In the genomic region with DNA sequence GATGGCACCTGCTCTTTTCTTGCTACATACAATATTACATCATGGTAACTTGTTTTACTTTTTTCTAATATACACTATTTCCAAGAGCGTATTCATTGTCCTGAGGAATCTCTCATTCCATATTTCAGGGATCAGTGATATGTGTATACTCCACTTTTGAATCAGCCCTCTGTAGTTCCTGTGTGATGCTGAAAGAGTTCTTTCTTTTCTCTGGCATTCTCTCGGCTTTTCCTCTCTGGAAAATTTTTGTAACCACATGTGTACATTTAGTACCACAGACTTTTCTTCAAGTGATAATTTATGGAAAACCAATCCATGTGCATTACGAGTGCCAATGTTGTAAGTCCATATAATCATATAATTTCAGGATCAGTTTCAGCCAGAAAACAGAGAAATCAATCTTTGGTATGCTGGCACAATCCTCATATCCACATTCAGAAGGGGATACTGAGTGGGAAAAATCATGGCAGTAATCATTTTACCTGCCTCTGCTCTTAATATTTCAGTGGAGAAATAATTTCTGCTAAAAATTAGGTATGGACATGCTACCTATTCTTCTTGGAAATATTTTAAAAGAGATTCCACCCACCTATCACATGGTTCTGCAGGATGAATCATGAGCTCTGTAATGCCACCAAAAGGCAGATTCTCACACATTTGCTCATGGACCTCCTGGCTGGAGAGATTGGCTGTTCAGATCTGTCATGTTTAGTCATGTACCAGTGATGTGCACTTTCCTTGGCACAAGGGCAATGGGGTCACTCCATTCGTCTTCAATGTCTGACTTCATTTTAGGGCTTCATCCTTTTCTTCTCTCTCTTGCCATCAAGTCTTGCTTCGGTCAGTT, we compare ENCODE assay signal across 15 cellular contexts.
DNase-seq lines count a peak whose midpoint lies in the region; ATAC-seq and TF ChIP-seq lines count a peak whose summit lies in the region.
"Had no signal": no experiment of that assay in that cellular context is flagged by ENCODE, and none has a peak within 500 bp of the region (broad histone marks: within the 10 kb centered on the region; RNA-seq: fewer than 3 reads in every experiment).

No MANE protein-coding gene starts in this region.

- H3K18ac ChIP-seq in mesenchymal stem cell (ENCODE audit: low read depth in 1 of 2, low read length in 2 of 2): no peak overlapping the region

- H3K4me1 ChIP-seq in mammary epithelial cell (ENCODE audit: insufficient read depth, low read length) (peaks cover 54% of the 10 kb centered on the region), mesenchymal stem cell (ENCODE audit: control insufficient read depth, insufficient read depth, low read depth, low read length) (peaks cover 5% of the 10 kb centered on the region)

- H2BK12ac ChIP-seq in mesenchymal stem cell (ENCODE audit: low read length in 2 of 2): no peak overlapping the region

- peak overlapping the region; percentile 18 for H3K4me2 ChIP-seq in mammary epithelial cell (ENCODE audit: insufficient read depth, low read depth, low read length)
- no peak overlapping the region for H3K4me2 ChIP-seq in mesenchymal stem cell (ENCODE audit: low read length, poor library complexity, severe bottlenecking)

- no peaks in the 10 kb centered on the region for H3K36me3 ChIP-seq in mammary epithelial cell (ENCODE audit: insufficient read depth, low read length)
- no peaks in the 10 kb centered on the region for H3K36me3 ChIP-seq in mesenchymal stem cell (ENCODE audit: control insufficient read depth in 1 of 2, insufficient read depth in 2 of 2, low read depth in 1 of 2, low read length in 2 of 2)
- H3K36me3 ChIP-seq: neutrophil had no signal

- DNase-seq in AG20443 (ENCODE audit: low spot score): peak; percentile 24
- DNase-seq in HCEC 1CT: peak; percentile 68
- DNase-seq in mammary epithelial cell: peak; percentile 77
- DNase-seq in mesenchymal stem cell: peak; percentile 40
- no peak for DNase-seq in activated gamma-delta T cell treated with Interleukin-2 at 50 U/mL for 16 hours
- no peak for DNase-seq in NCI-H187 (lab: John Stamatoyannopoulos, UW)
- DNase-seq: activated naive CD4-positive, alpha-beta T cell treated with anti-CD3 and anti-CD28 coated beads, Interleukin-2, amount 50 U/mL, for 16 hours; DND-41; islet precursor cell; NCI-H1417; NCI-H2227 treated with DMSO at 0.1 percent for 48 hours had no signal

- H3K4me3 ChIP-seq in mammary epithelial cell (replicated peaks in 1 of 3; ENCODE audit: insufficient read depth in 1 of 3, low read depth in 2 of 3, low read length in 3 of 3): no peak overlapping the region
- no peak overlapping the region for H3K4me3 ChIP-seq in mesenchymal stem cell (ENCODE audit: insufficient read depth in 1 of 2, low read depth in 1 of 2, low read length in 2 of 2)
- H3K4me3 ChIP-seq: SK-N-MC had no signal

- H2BK5ac ChIP-seq in mesenchymal stem cell (ENCODE audit: low read depth, low read length, poor library complexity, severe bottlenecking): no peak overlapping the region

- dilution Hi-C loops in mammary epithelial cell (cut with HindIII; ENCODE audit: low sequenced_read_pairs): no loop called here

- no peaks in the 10 kb centered on the region for H3K79me1 ChIP-seq in mesenchymal stem cell (replicated peaks; ENCODE audit: low read length, poor library complexity, severe bottlenecking)

- H3K9me3 ChIP-seq in mammary epithelial cell (replicated peaks; ENCODE audit: insufficient read depth, low read length) (no peaks in the 10 kb centered on the region), mesenchymal stem cell (ENCODE audit: control insufficient read depth, low read length) (no peaks in the 10 kb centered on the region)
- H3K9me3 ChIP-seq: neutrophil had no signal

- H2AK5ac ChIP-seq in mesenchymal stem cell (ENCODE audit: low read length, severe bottlenecking): no peak overlapping the region

- no TSS peak for BruUV-seq in mammary epithelial cell (replicated peaks; lab: Mats Ljungman, UMichigan)

- no peaks in the 10 kb centered on the region for H3K27me3 ChIP-seq in mammary epithelial cell (ENCODE audit: insufficient read depth, low read length)
- no peaks in the 10 kb centered on the region for H3K27me3 ChIP-seq in mesenchymal stem cell (ENCODE audit: control insufficient read depth in 1 of 2, insufficient read depth in 1 of 2, low read length in 2 of 2)

- H3K27ac ChIP-seq in mammary epithelial cell (ENCODE audit: insufficient read depth, low read depth, low read length) (peak overlapping the region; percentile 80), mesenchymal stem cell (ENCODE audit: low read length, poor library complexity, severe bottlenecking) (no peak overlapping the region)
- H3K27ac ChIP-seq: neutrophil, SK-N-MC had no signal

- no peak for TF ChIP-seq CTCF in mammary epithelial cell (conservative IDR thresholded peaks at IDR 0.05 in 1 of 2, IDR thresholded peaks at IDR 0.05 in 1 of 2; ENCODE audit: extremely low read depth in 1 of 2, insufficient read depth in 1 of 2, low read depth in 1 of 2, low read length in 2 of 2)

- H2AFZ ChIP-seq in mammary epithelial cell (ENCODE audit: low read depth, low read length): no peak overlapping the region
- H2AFZ ChIP-seq in mesenchymal stem cell (ENCODE audit: low read depth, low read length): no peak overlapping the region

- in situ Hi-C loops in mammary epithelial cell (cut with MboI; ENCODE audit: low sequenced_read_pairs in 2 of 2): loop anchor here (5.0 to 10.0 kb wide), 2 partner anchors 225 to 242 kb away; no protein-coding TSS in a partner anchor

- CTCF ChIA-PET in mammary epithelial cell (lab: Charles Lee; ENCODE audit: low non-redundant PET): interaction anchor here (0.6 kb wide), 1 partner anchor 89 kb away, joined by 5 read pairs; no protein-coding TSS in a partner anchor

- intact Hi-C loops in mammary epithelial cell (cut with micrococcal nuclease): no loop called here

- H3K79me2 ChIP-seq in mammary epithelial cell (ENCODE audit: insufficient read depth, low read length): no peaks in the 10 kb centered on the region

- WGBS in mammary epithelial cell (ENCODE audit: low coverage, missing lambda C conversion rate): 58% methylated on average over 5 of the region's 5 CpGs
- 90% methylated on average over 3 of the region's 5 CpGs for WGBS in mesenchymal stem cell

- H4K91ac ChIP-seq in mesenchymal stem cell (ENCODE audit: low read length): peak overlapping the region; percentile 43

- no peak overlapping the region for H2BK15ac ChIP-seq in mesenchymal stem cell (ENCODE audit: low read depth, poor library complexity, severe bottlenecking)

- no peak for ATAC-seq in HG03378 (IDR thresholded peaks at IDR 0.05; ENCODE audit: unreplicated experiment)
- ATAC-seq: stimulated activated memory B cell treated with anti-CD40 and anti-IgM and Interleukin-4, amounts not matched to agents 10 μg/mL and 1 μg/mL and 100 μg/mL, for 72 hours had no signal

- no peak overlapping the region for H4K8ac ChIP-seq in mesenchymal stem cell (ENCODE audit: low read length)

- H3K14ac ChIP-seq in mesenchymal stem cell (ENCODE audit: low read length in 2 of 2): no peak overlapping the region

- H4K20me1 ChIP-seq in mammary epithelial cell (ENCODE audit: insufficient read depth, low read length): no peaks in the 10 kb centered on the region

- H3K23ac ChIP-seq in mesenchymal stem cell (ENCODE audit: low read length in 2 of 2): no peak overlapping the region

- peak overlapping the region in 1 of 2 experiments; percentile 24 for H3K4ac ChIP-seq in mesenchymal stem cell (ENCODE audit: low read depth in 1 of 2, low read length in 2 of 2)

- H2BK120ac ChIP-seq in mesenchymal stem cell (ENCODE audit: low read depth, low read length): no peak overlapping the region

- H3K9ac ChIP-seq in mammary epithelial cell (ENCODE audit: insufficient read depth, low read length): no peak overlapping the region
- no peak overlapping the region for H3K9ac ChIP-seq in mesenchymal stem cell (ENCODE audit: low read length)

Comparison
In these comparisons a context has a peak if more than half of its experiments do, and no peak if none do; other contexts are left out.
1. DNase-seq: peak in AG20443 (single experiment), HCEC 1CT (single experiment), mammary epithelial cell (single experiment) and mesenchymal stem cell (single experiment); none in activated gamma-delta T cell treated with Interleukin-2 at 50 U/mL for 16 hours (single experiment) and NCI-H187 (0 of 2).